ENCODE assay signal across 9 cellular contexts in the genomic region with DNA sequence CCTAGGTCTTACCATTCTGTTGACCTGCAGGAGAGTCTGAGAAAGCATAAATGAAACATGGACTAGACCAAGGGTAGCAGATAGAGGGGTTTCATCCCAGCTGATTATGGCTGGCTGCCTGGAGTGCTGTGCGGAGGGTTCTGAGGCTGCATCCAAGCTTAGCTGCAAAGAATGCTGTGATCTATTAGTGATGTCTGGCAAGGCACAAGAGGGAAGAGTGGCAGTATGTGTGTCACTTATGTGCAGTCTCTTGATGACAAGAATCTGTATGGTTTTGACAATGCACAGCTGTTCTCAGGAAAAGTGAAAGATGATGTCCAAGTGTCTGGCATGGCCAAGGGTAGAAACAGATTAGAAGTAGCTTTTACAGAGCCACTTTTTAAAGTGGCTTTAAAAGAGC. TPM values are rescaled to one million over a fixed set of nuclear protein-coding genes. Genes with fewer than 3 reads are reported as not detected.
"Had no signal": no experiment of that assay in that cellular context is flagged by ENCODE, and none has a peak within 500 bp of the region (broad histone marks: within the 10 kb centered on the region; RNA-seq: fewer than 3 reads in every experiment).

No MANE protein-coding gene starts in this region.

- H3K4me3 ChIP-seq: GM12878 had no signal

- DNase-seq: GDM1, GF-D8 had no signal

- ATAC-seq: GM12878 had no signal

- FAIRE-seq: G401.6, GM12878, GM12891, GM12892, GM18507, GM19239 had no signal

RNA-seq across cellular contexts. Expression of a gene that starts 54.3 kb away (rescaled TPM):
- total RNA-seq: G401, GM12878 had no signal
- polyA plus RNA-seq: GM12878 had no signal
